In the genomic region with DNA sequence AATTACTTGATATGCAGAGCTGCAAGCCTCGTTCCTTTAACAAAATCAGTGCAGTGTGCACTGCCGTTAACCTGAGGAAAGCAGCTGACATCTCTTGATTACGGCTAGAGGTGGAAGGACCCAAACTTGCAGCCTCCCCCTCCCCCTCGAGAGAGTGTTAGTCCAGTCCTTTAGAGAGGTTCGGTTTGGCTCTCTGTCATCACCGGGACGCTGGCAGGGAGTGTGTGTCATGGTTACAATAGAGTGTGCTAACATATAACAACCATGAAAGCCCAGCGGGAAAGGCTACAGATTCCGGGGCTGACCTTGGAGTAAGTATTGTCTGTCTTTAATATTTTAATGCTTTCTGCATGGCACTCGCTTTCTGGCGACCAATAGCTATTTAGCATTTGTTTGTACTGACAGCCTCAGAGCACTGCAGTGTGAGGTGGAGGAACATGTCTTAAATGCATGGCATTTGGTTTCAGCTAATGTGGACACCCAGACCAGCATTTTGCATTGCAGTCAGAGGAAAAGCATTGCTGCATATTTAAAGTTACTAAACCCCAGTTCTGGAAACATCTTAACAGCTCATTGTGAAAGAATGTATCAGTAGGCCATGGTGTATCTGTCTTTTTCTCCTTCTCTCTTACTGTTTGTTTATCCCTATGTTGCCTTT, we compare ENCODE assay signal across 8 cellular contexts.
A peak's percentile ranks its signal among the peaks of the same experiment; 100 is the strongest.
DNase-seq lines count a peak whose midpoint lies in the region; ATAC-seq lines count a peak whose summit lies in the region.

No MANE protein-coding gene starts in this region.

- no peak for ATAC-seq in HG02588 (IDR thresholded peaks at IDR 0.05; ENCODE audit: unreplicated experiment)

- no peaks in the 10 kb centered on the region for H3K27me3 ChIP-seq in layer of hippocampus (ENCODE audit: control insufficient read depth, insufficient read depth, low read length)

- DNase-seq in HT1080 (ENCODE audit: low read depth): peak; percentile 53
- peak; percentile 29 for DNase-seq in cerebellar cortex (ENCODE audit: low spot score)
- peak; percentile 31 for DNase-seq in stromal cell of bone marrow (ENCODE audit: low read depth)
- DNase-seq in occipital lobe (lab: John Stamatoyannopoulos, UW): no peak
- no peak for DNase-seq in foreskin melanocyte
- DNase-seq in NCI-H524 treated with DMSO at 0.1 percent for 48 hours (lab: John Stamatoyannopoulos, UW): no peak

- H3K27ac ChIP-seq in layer of hippocampus (ENCODE audit: low read depth, low read length): peak overlapping the region; percentile 48

Comparison
In these comparisons a context has a peak if more than half of its experiments do, and no peak if none do; other contexts are left out.
1. DNase-seq: peak in HT1080 (single experiment), cerebellar cortex (single experiment) and stromal cell of bone marrow (single experiment); none in occipital lobe (single experiment), foreskin melanocyte (single experiment) and NCI-H524 treated with DMSO at 0.1 percent for 48 hours (single experiment).